In the genomic region with DNA sequence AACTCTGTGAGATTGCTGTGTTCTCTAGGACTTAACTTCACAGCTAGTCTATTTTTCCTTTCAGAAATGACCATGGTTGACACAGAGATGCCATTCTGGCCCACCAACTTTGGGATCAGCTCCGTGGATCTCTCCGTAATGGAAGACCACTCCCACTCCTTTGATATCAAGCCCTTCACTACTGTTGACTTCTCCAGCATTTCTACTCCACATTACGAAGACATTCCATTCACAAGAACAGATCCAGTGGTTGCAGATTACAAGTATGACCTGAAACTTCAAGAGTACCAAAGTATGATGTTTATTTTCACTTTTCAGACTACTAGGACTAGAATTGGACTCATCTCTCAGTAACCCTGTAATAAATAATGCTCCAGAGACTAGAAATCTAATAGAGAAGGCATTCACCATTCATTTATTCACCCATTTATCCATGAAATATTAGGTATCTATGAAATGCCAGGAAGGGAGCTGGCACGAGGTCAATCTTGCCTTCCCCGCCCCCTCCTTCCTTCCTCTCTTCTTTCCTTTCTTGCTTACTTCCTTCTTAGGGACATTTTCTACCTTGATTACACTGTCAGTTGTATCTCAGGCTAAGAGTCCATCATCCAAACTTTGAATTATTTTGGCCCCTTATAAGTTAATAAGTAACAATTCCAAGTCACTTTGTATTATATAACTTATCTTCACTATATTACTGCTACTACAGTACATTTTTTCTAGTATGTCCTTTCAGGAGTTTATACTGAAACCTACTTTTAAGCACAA, we compare ENCODE assay signal across 24 cellular contexts.
"Had no signal": no experiment of that assay in that cellular context is flagged by ENCODE, and none has a peak within 500 bp of the region (broad histone marks: within the 10 kb centered on the region; RNA-seq: fewer than 3 reads in every experiment).

No MANE protein-coding gene starts in this region.

- H3K36me3 ChIP-seq: uterus had no signal

- DNase-seq: activated CD4-positive, alpha-beta T cell treated with anti-CD3 and anti-CD28 coated beads for 4 hours; activated CD4-positive, alpha-beta T cell treated with anti-CD3 and anti-CD28 coated beads, Interleukin-2, amount 50 U/mL, for 4 hours; activated CD4-positive, CD25-positive, alpha-beta regulatory T cell; activated effector memory CD4-positive, alpha-beta T cell treated with Interleukin-2 at 50 U/mL for 16 hours; activated naive CD4-positive, alpha-beta T cell treated with Interleukin-2 at 50 U/mL for 16 hours; anterior cingulate cortex; dermis blood vessel endothelial cell; effector CD4-positive, alpha-beta T cell; esophagus squamous epithelium; kidney glomerular epithelial cell; left lung; lower lobe of right lung; mesendoderm; posterior cingulate gyrus; right cardiac atrium; spleen; stimulated activated naive CD4-positive, alpha-beta T cell; transverse colon; uterus had no signal

- H3K4me1 ChIP-seq: left lung, uterus had no signal

- H3K4me3 ChIP-seq: esophagus squamous epithelium, left lung, lower lobe of right lung, spleen, transverse colon, uterus had no signal

- H3K27ac ChIP-seq: epithelial cell of prostate, esophagus squamous epithelium, left lung, lower lobe of right lung, transverse colon, uterus had no signal

- H3K9me3 ChIP-seq: esophagus squamous epithelium, left lung, lower lobe of right lung, spleen, transverse colon, uterus had no signal

- FAIRE-seq: bronchial epithelial cell, colon, frontal cortex had no signal

- ATAC-seq: left lung; lower lobe of right lung; natural killer cell treated with Interleukin-12 subunit alpha and Interleukin-12 subunit beta and Interleukin-15 and Interleukin-18, amount 100 ng/mL, for 72 hours; right cardiac atrium had no signal

- H3K27me3 ChIP-seq: esophagus squamous epithelium, spleen, transverse colon, uterus had no signal
